Comparison of ENCODE assay signal across 12 cellular contexts in genomic region chr20:881051-881820, GRCh38. TPM values are rescaled to one million over a fixed set of nuclear protein-coding genes. Genes with fewer than 3 reads are reported as not detected.
DNase-seq lines count a peak whose midpoint lies in the region; ATAC-seq and TF ChIP-seq lines count a peak whose summit lies in the region.
"Had no signal": no experiment of that assay in that cellular context is flagged by ENCODE, and none has a peak within 500 bp of the region (broad histone marks: within the 10 kb centered on the region; RNA-seq: fewer than 3 reads in every experiment).

No MANE protein-coding gene starts in this region.

- no peak for TF ChIP-seq EP300 in SK-N-SH (IDR thresholded peaks at IDR 0.05; ENCODE audit: borderline replicate concordance in 1 of 2, low read depth in 1 of 2, low read length in 1 of 2)

- H3K9me3 Mint-ChIP-seq in chondrocyte (ENCODE audit: low read depth) = no peaks in the 10 kb centered on the region

- 58% methylated on average over 9 of the region's 10 CpGs for WGBS in SK-N-SH (ENCODE audit: low lambda C conversion rate)

- ATAC-seq in stimulated activated naive CD8-positive, alpha-beta T cell treated with anti-CD3 and anti-CD28 coated beads, Interleukin-15, Interleukin-2, amounts not matched to agents 100 U/mL and 50 U/mL, for 24 hours = peak; percentile 96
- ATAC-seq in sciatic nerve = no peak
- ATAC-seq in HG03432 (IDR thresholded peaks at IDR 0.05; ENCODE audit: unreplicated experiment) = no peak
- ATAC-seq in GM18520 (IDR thresholded peaks at IDR 0.05; ENCODE audit: unreplicated experiment) = no peak
- ATAC-seq: left colon had no signal

- POLR2A ChIA-PET in SK-N-SH (lab: Yijun Ruan, JAX) = no interaction called here

- H3K79me2 ChIP-seq in SK-N-SH (ENCODE audit: insufficient read depth) = no peaks in the 10 kb centered on the region

- H3K9me2 ChIP-seq in SK-N-SH = no peaks in the 10 kb centered on the region

- peaks cover 11% of the 10 kb centered on the region for H3K4me1 Mint-ChIP-seq in chondrocyte (ENCODE audit: low read depth)

- peak overlapping the region; percentile 72; the same call in 1 of the 2 replicates for H2AFZ ChIP-seq in SK-N-SH (ENCODE audit: low read depth)

- peaks cover 0 to 3% of the 10 kb centered on the region in 2 experiments; a peak in 1 of 4 replicates for H3K4me1 ChIP-seq in SK-N-SH (ENCODE audit: control insufficient read depth in 1 of 2, insufficient read depth in 2 of 2, low read depth in 1 of 2, low read length in 1 of 2)

- CTCF ChIA-PET in SK-N-SH (lab: Yijun Ruan, JAX) = no interaction called here

- peak overlapping the region; percentile 38 for H3K27ac Mint-ChIP-seq in chondrocyte (ENCODE audit: unreplicated experiment)

- H3K4me3 ChIP-seq in SK-N-SH (ENCODE audit: low read depth in 2 of 2, low read length in 1 of 2) = peak overlapping the region in 1 of 2 experiments; percentile 9; a peak in 1 of 4 replicates
- H3K4me3 ChIP-seq: BLaER1 had no signal

- intact Hi-C loops in sciatic nerve (cut with DNase I) = no loop called here

- peaks cover 14% of the 10 kb centered on the region for H3K27me3 Mint-ChIP-seq in chondrocyte (ENCODE audit: low read depth)

- H3K9ac ChIP-seq in SK-N-SH = no peak overlapping the region; the same call in 1 of the 2 replicates
- H3K9ac ChIP-seq: BLaER1 had no signal

- DNase-seq in activated gamma-delta T cell treated with anti-CD3 and anti-CD28 coated beads, Interleukin-2, amount 50 U/mL, for 16 hours (ENCODE audit: low read depth) = peak; percentile 5
- DNase-seq in activated gamma-delta T cell (lab: John Stamatoyannopoulos, UW) (no peak), SK-N-SH (no peak), chondrocyte (ENCODE audit: low spot score) (no peak), sciatic nerve (ENCODE audit: low spot score) (no peak)
- DNase-seq in stimulated activated naive CD8-positive, alpha-beta T cell treated with anti-CD3 and anti-CD28 coated beads, Interleukin-15, Interleukin-2, amounts not matched to agents 100 U/mL and 50 U/mL, for 24 hours = peak; percentile 45
- DNase-seq: activated effector memory CD4-positive, alpha-beta T cell treated with Interleukin-2 at 50 U/mL for 16 hours; left colon; NCI-H510A had no signal

- H4K20me1 ChIP-seq in SK-N-SH (ENCODE audit: insufficient read depth) = no peaks in the 10 kb centered on the region

- peak overlapping the region; percentile 34 for H3K4me2 ChIP-seq in SK-N-SH
- H3K4me2 ChIP-seq: BLaER1 had no signal

- H3K27me3 ChIP-seq in SK-N-SH (ENCODE audit: insufficient read depth) = no peaks in the 10 kb centered on the region
- H3K27me3 ChIP-seq: BLaER1 had no signal

- H3F3A ChIP-seq in SK-N-SH (replicated peaks; ENCODE audit: insufficient read depth) = no peaks in the 10 kb centered on the region

- H3K36me3 ChIP-seq in SK-N-SH (replicated peaks in 1 of 2; ENCODE audit: control insufficient read depth in 1 of 2, insufficient read depth in 2 of 2, low read length in 1 of 2) = no peaks in the 10 kb centered on the region
- H3K36me3 ChIP-seq: BLaER1 had no signal

- H3K4me3 Mint-ChIP-seq in chondrocyte (ENCODE audit: unreplicated experiment) = no peak overlapping the region

- H3K9me3 ChIP-seq in SK-N-SH = no peaks in the 10 kb centered on the region
- H3K9me3 ChIP-seq: BLaER1 had no signal

- TF ChIP-seq CTCF in SK-N-SH (IDR thresholded peaks at IDR 0.05) (no peak), chondrocyte (IDR thresholded peaks at IDR 0.05) (no peak)

- no peaks in the 10 kb centered on the region for H3K36me3 Mint-ChIP-seq in chondrocyte (ENCODE audit: low read depth)

- TF ChIP-seq RAD21 in SK-N-SH (IDR thresholded peaks at IDR 0.05; ENCODE audit: low read length) = no peak

- no peak overlapping the region for H3K27ac ChIP-seq in SK-N-SH (ENCODE audit: low read depth in 2 of 2, low read length in 1 of 2)
- H3K27ac ChIP-seq: BLaER1 had no signal

TF ChIP-seq in SK-N-SH, 30 proteins besides CTCF, POLR2A, EP300 and RAD21:
- TF ChIP-seq TCF12 (IDR thresholded peaks at IDR 0.05) = no peak
- TF ChIP-seq FOSL2 (IDR thresholded peaks at IDR 0.05; ENCODE audit: borderline replicate concordance, low read depth) = peak; percentile 59
- peak; percentile 39 for TF ChIP-seq JUND (IDR thresholded peaks at IDR 0.05)

RNA-seq across cellular contexts. Expression of gene ANGPT4, which starts 34.9 kb away (rescaled TPM):
- polyA plus RNA-seq in SK-N-SH (2012; rRNA removed) = not detected in 2 replicates
- polyA plus RNA-seq in SK-N-SH (2012; cell fraction: cytosol; rRNA removed) = 0.01 TPM in 1 of 2 replicates, not detected in the other
- polyA plus RNA-seq in SK-N-SH (2012; cell fraction: nucleus; rRNA removed) = not detected in 2 replicates
- total RNA-seq in chondrocyte (0.12 TPM in 1 of 3 replicates, not detected in the others), sciatic nerve (0.27 TPM)
- total RNA-seq: left colon had no signal

RNA-seq across cellular contexts. Expression of gene FAM110A, which starts 47.7 kb away (rescaled TPM):
- 2.5 and 3.8 TPM in 2 replicates for polyA plus RNA-seq in SK-N-SH (2012; rRNA removed)
- polyA plus RNA-seq in SK-N-SH (2012; cell fraction: cytosol; rRNA removed) = 1.9 and 2.3 TPM in 2 replicates
- 4.3 and 7.1 TPM in 2 replicates for polyA plus RNA-seq in SK-N-SH (2012; cell fraction: nucleus; rRNA removed)
- total RNA-seq in chondrocyte = 2.0 to 2.6 TPM (median 2.4 TPM) in 3 replicates
- 4.2 TPM for total RNA-seq in sciatic nerve

Comparison
In these comparisons a context has a peak if more than half of its experiments do, and no peak if none do; other contexts are left out.
1. DNase-seq: peak in activated gamma-delta T cell treated with anti-CD3 and anti-CD28 coated beads, Interleukin-2, amount 50 U/mL, for 16 hours (single experiment) and stimulated activated naive CD8-positive, alpha-beta T cell treated with anti-CD3 and anti-CD28 coated beads, Interleukin-15, Interleukin-2, amounts not matched to agents 100 U/mL and 50 U/mL, for 24 hours (single experiment); none in activated gamma-delta T cell (single experiment), SK-N-SH (single experiment), chondrocyte (single experiment) and sciatic nerve (single experiment).